ENCODE assay signal across 8 cellular contexts in the genomic region with DNA sequence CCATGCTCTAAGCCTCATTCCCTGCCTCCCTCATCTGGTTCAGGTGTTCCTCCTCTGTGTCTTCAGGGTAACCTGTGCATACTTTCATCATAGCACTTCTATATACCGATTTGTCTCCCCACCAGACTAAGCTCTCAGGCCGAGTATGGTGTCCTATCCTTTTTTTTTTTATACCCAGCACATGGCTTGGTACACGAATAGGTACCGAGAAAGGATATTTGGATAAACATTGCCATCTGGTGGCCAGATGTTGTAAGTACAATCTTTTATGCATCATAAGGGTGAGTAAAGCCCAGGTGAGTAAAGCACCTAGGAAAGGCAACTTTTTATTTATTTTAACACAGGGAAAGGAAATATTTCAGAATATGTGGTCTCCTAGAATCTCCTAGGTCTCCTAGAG.
A peak's percentile ranks its signal among the peaks of the same experiment; 100 is the strongest.
DNase-seq lines count a peak whose midpoint lies in the region; ATAC-seq and TF ChIP-seq lines count a peak whose summit lies in the region.

No MANE protein-coding gene starts in this region.

- H3K27ac Mint-ChIP-seq in activated naive CD4-positive, alpha-beta T cell treated with anti-CD3 and anti-CD28 coated beads, Interleukin-2, amount 50 U/mL, for 72 hours = no peak overlapping the region

- no peaks in the 10 kb centered on the region for H3K36me3 ChIP-seq in stomach

- no peak for TF ChIP-seq POLR2A in stomach (IDR thresholded peaks at IDR 0.05)

- WGBS in stomach, 5 donors = 19 to 39% (median 28%) methylated on average over 4 of the region's 4 CpGs

- H3K27me3 ChIP-seq in stomach = no peaks in the 10 kb centered on the region

- intact Hi-C loops in stomach (cut with DNase I; ENCODE audit: low total_unique reads) = no loop called here

- no peak overlapping the region for H3K27ac ChIP-seq in stomach

- in situ Hi-C loops in ACHN (cut with HindIII; ENCODE audit: low pct_ligation_motif_present, low pct_unique_long_range_greater_than_20kb, low sequenced_read_pairs) = no loop called here

- ATAC-seq in HG02610 (IDR thresholded peaks at IDR 0.05; ENCODE audit: unreplicated experiment) = peak; percentile 45
- peak; percentile 70 to 77 for ATAC-seq in activated naive CD4-positive, alpha-beta T cell treated with anti-CD3 and anti-CD28 coated beads, Interleukin-2, amount 50 U/mL, for 72 hours
- ATAC-seq in HG03196 (IDR thresholded peaks at IDR 0.05; ENCODE audit: unreplicated experiment) = no peak

- H3K9me3 ChIP-seq in stomach = peaks cover 0 to 4% (median 0%) of the 10 kb centered on the region in 4 donors

- peaks cover 0 to 3% of the 10 kb centered on the region in 2 donors for H3K9me3 Mint-ChIP-seq in activated naive CD4-positive, alpha-beta T cell treated with anti-CD3 and anti-CD28 coated beads, Interleukin-2, amount 50 U/mL, for 72 hours

- H3K4me3 ChIP-seq in stomach = no peak overlapping the region

- H3K36me3 Mint-ChIP-seq in activated naive CD4-positive, alpha-beta T cell treated with anti-CD3 and anti-CD28 coated beads, Interleukin-2, amount 50 U/mL, for 72 hours = peaks cover 5 to 12% of the 10 kb centered on the region in 2 donors

- TF ChIP-seq EP300 in stomach (IDR thresholded peaks at IDR 0.05) = no peak

- peak in 5 of 7 experiments; percentile 22 to 76 (median 52) for TF ChIP-seq CTCF in stomach (IDR thresholded peaks at IDR 0.05)

- DNase-seq in ACHN (peak; percentile 60), EL (peak; percentile 27), NCI-H2196 (lab: John Stamatoyannopoulos, UW; ENCODE audit: unreplicated experiment) (peak; percentile 37), hepatic stellate cell (ENCODE audit: low spot score) (peak; percentile 17), stomach (no peak)
- peak in 1 of 2 donors; percentile 30 for DNase-seq in activated naive CD4-positive, alpha-beta T cell treated with anti-CD3 and anti-CD28 coated beads, Interleukin-2, amount 50 U/mL, for 72 hours (ENCODE audit: low spot score in 2 of 2)

- no peaks in the 10 kb centered on the region for H3K4me1 ChIP-seq in stomach
